Comparison of ENCODE assay signal across 12 cellular contexts in the genomic region with DNA sequence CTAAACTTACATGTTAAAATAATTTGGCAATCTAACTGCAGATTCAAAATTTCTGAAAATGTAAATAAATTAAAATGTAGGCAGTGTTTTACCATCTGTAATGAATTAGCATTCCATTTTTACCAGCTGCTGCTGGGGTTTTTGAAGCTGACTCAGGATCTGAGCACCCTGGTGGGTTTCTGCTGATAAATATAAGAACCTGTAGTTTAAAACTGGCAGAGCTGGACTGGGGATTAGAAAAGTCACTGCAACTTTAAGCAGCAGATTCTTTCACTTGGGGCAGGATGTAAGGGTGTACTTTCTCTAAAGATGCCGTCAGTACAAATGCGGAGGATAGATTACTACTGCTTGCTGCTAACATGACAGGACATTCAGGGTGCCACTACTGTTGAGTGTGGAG.
DNase-seq lines count a peak whose midpoint lies in the region; FAIRE-seq and TF ChIP-seq lines count a peak whose summit lies in the region.
"Had no signal": no experiment of that assay in that cellular context is flagged by ENCODE, and none has a peak within 500 bp of the region (broad histone marks: within the 10 kb centered on the region; RNA-seq: fewer than 3 reads in every experiment).

No MANE protein-coding gene starts in this region.

- no peaks in the 10 kb centered on the region for H3K36me3 ChIP-seq in smooth muscle cell (ENCODE audit: low read depth)
- H3K36me3 ChIP-seq: pancreas, thyroid gland had no signal

- peaks cover 10% of the 10 kb centered on the region for H3F3A ChIP-seq in smooth muscle cell (ENCODE audit: low read depth)

- H3K9ac ChIP-seq in smooth muscle cell (ENCODE audit: low read depth): peak overlapping the region; percentile 48

- H4K20me1 ChIP-seq in smooth muscle cell (ENCODE audit: low read depth): no peaks in the 10 kb centered on the region

- H3K9me3 ChIP-seq in smooth muscle cell (replicated peaks; ENCODE audit: low read depth): no peaks in the 10 kb centered on the region
- H3K9me3 ChIP-seq: pancreas, thyroid gland had no signal

- 5% methylated on average over 2 of the region's 2 CpGs for WGBS in smooth muscle cell (ENCODE audit: low lambda C conversion rate)

- H3K4me1 ChIP-seq in smooth muscle cell (ENCODE audit: low read depth): peaks cover 31% of the 10 kb centered on the region

- peak overlapping the region; percentile 96 for H3K27ac ChIP-seq in smooth muscle cell (ENCODE audit: low read depth)
- H3K27ac ChIP-seq: thyroid gland had no signal

- DNase-seq in NCI-H146 (lab: John Stamatoyannopoulos, UW) (peak; percentile 16), NCI-H146 treated with DMSO at 0.1 percent for 48 hours (lab: John Stamatoyannopoulos, UW; ENCODE audit: unreplicated experiment) (no peak), RCC 7860 (ENCODE audit: low spot score) (peak; percentile 27), fibroblast of pulmonary artery (ENCODE audit: low read depth) (peak; percentile 50), smooth muscle cell (lab: John Stamatoyannopoulos, UW; ENCODE audit: unreplicated experiment) (no peak), NK-92 (lab: John Stamatoyannopoulos, UW; ENCODE audit: unreplicated experiment) (no peak)
- no peak for DNase-seq in activated naive CD4-positive, alpha-beta T cell treated with anti-CD3 and anti-CD28 coated beads, Interleukin-2, amount 50 U/mL, for 16 hours
- DNase-seq in activated T-cell treated with anti-CD3 and anti-CD28 coated beads, Interleukin-2, amount 50 U/mL, for 48 hours: no peak
- DNase-seq: cortex of kidney, KG1, pancreas had no signal

- no peak overlapping the region for H2AFZ ChIP-seq in smooth muscle cell (ENCODE audit: low read depth)

- H3K4me2 ChIP-seq in smooth muscle cell: peak overlapping the region; percentile 72

- peak; percentile 23 for FAIRE-seq in RCC 7860 (lab: Jason Lieb, UNC)
- FAIRE-seq: pancreas had no signal

- H3K79me2 ChIP-seq in smooth muscle cell (ENCODE audit: low read depth): no peaks in the 10 kb centered on the region

- TF ChIP-seq CTCF in fibroblast of pulmonary artery (IDR thresholded peaks at IDR 0.05; ENCODE audit: low read length, missing control alignments) (no peak), smooth muscle cell (IDR thresholded peaks at IDR 0.05; ENCODE audit: borderline replicate concordance, insufficient read depth, poor library complexity, severe bottlenecking) (no peak)

- no peak overlapping the region for H3K4me3 ChIP-seq in fibroblast of pulmonary artery (replicated peaks; ENCODE audit: low read depth, low read length)
- H3K4me3 ChIP-seq in smooth muscle cell: no peak overlapping the region
- H3K4me3 ChIP-seq: pancreas, thyroid gland had no signal

- H3K27me3 ChIP-seq in smooth muscle cell (ENCODE audit: low read depth): no peaks in the 10 kb centered on the region
- H3K27me3 ChIP-seq: pancreas, thyroid gland had no signal

Comparison
In these comparisons a context has a peak if more than half of its experiments do, and no peak if none do; other contexts are left out.
1. DNase-seq: peak in NCI-H146 (single experiment), RCC 7860 (single experiment) and fibroblast of pulmonary artery (single experiment); none in NCI-H146 treated with DMSO at 0.1 percent for 48 hours (single experiment), smooth muscle cell (single experiment), activated naive CD4-positive, alpha-beta T cell treated with anti-CD3 and anti-CD28 coated beads, Interleukin-2, amount 50 U/mL, for 16 hours (single experiment), NK-92 (single experiment) and activated T-cell treated with anti-CD3 and anti-CD28 coated beads, Interleukin-2, amount 50 U/mL, for 48 hours (0 of 2).